Comparison of ENCODE assay signal across 11 cellular contexts in genomic region chr5:76874088-76874581, GRCh38. TPM values are rescaled to one million over a fixed set of nuclear protein-coding genes. Genes with fewer than 3 reads are reported as not detected.
DNase-seq lines count a peak whose midpoint lies in the region; FAIRE-seq and TF ChIP-seq lines count a peak whose summit lies in the region.
"Had no signal": no experiment of that assay in that cellular context is flagged by ENCODE, and none has a peak within 500 bp of the region (broad histone marks: within the 10 kb centered on the region; RNA-seq: fewer than 3 reads in every experiment).

No MANE protein-coding gene starts in this region.

- H3K23ac ChIP-seq in mesenchymal stem cell (ENCODE audit: low read length in 2 of 2), result no peak overlapping the region

- no peak overlapping the region for H3K27ac ChIP-seq in mesenchymal stem cell (ENCODE audit: low read length, poor library complexity, severe bottlenecking)
- H3K27ac ChIP-seq in esophagus muscularis mucosa (replicated peaks in 1 of 4), result no peak overlapping the region

- no peak for TF ChIP-seq CTCF in D721Med (IDR thresholded peaks at IDR 0.05; ENCODE audit: insufficient read depth, missing control alignments)
- TF ChIP-seq CTCF in esophagus muscularis mucosa (IDR thresholded peaks at IDR 0.05), result no peak

- no peaks in the 10 kb centered on the region for H3K79me1 ChIP-seq in mesenchymal stem cell (replicated peaks; ENCODE audit: low read length, poor library complexity, severe bottlenecking)

- DNase-seq in GM12892 (ENCODE audit: insufficient read length) (no peak), M059J (ENCODE audit: low read depth) (peak; percentile 39), NOMO-1 (lab: John Stamatoyannopoulos, UW; ENCODE audit: unreplicated experiment in 2 of 2) (peak; percentile 28 to 66), mesenchymal stem cell (no peak), SK-N-DZ (ENCODE audit: low spot score) (no peak), D721Med (ENCODE audit: insufficient read length, low spot score) (no peak), midbrain (lab: John Stamatoyannopoulos, UW) (no peak), esophagus muscularis mucosa (ENCODE audit: extremely low spot score) (no peak)
- DNase-seq: activated naive CD4-positive, alpha-beta T cell had no signal

- TF ChIP-seq EP300 in esophagus muscularis mucosa (IDR thresholded peaks at IDR 0.05), result no peak

- H2AK5ac ChIP-seq in mesenchymal stem cell (ENCODE audit: low read length, severe bottlenecking), result peak overlapping the region; percentile 83

- H4K8ac ChIP-seq in mesenchymal stem cell (ENCODE audit: low read length), result no peak overlapping the region

- H4K91ac ChIP-seq in mesenchymal stem cell (ENCODE audit: low read length), result no peak overlapping the region

- H3K14ac ChIP-seq in mesenchymal stem cell (ENCODE audit: low read length in 2 of 2), result no peak overlapping the region

- no peak overlapping the region for H3K4ac ChIP-seq in mesenchymal stem cell (ENCODE audit: low read depth in 1 of 2, low read length in 2 of 2)

- H3K4me1 ChIP-seq in mesenchymal stem cell (ENCODE audit: control insufficient read depth, insufficient read depth, low read depth, low read length), result peaks cover 5% of the 10 kb centered on the region
- no peaks in the 10 kb centered on the region for H3K4me1 ChIP-seq in esophagus muscularis mucosa

- H3K9me3 ChIP-seq in mesenchymal stem cell (ENCODE audit: control insufficient read depth, low read length), result no peaks in the 10 kb centered on the region
- H3K9me3 ChIP-seq in esophagus muscularis mucosa, result no peaks in the 10 kb centered on the region

- H3K4me2 ChIP-seq in mesenchymal stem cell (ENCODE audit: low read length, poor library complexity, severe bottlenecking), result no peak overlapping the region

- no peak overlapping the region for H2AFZ ChIP-seq in mesenchymal stem cell (ENCODE audit: low read depth, low read length)

- H3K4me3 ChIP-seq in mesenchymal stem cell (ENCODE audit: insufficient read depth in 1 of 2, low read depth in 1 of 2, low read length in 2 of 2) (no peak overlapping the region), esophagus muscularis mucosa (no peak overlapping the region)

- intact Hi-C loops in esophagus muscularis mucosa (cut with DNase I), result no loop called here

- H3K27me3 ChIP-seq in mesenchymal stem cell (ENCODE audit: control insufficient read depth in 1 of 2, insufficient read depth in 1 of 2, low read length in 2 of 2), result peaks cover 0 to 11% of the 10 kb centered on the region in 2 experiments
- no peaks in the 10 kb centered on the region for H3K27me3 ChIP-seq in esophagus muscularis mucosa

- FAIRE-seq in GM12892 (lab: Jason Lieb, UNC), result peak; percentile 84
- no peak for FAIRE-seq in D721Med (lab: Jason Lieb, UNC)
- FAIRE-seq: endothelial cell of umbilical vein had no signal

- no peak for TF ChIP-seq POLR2A in GM12892 (IDR thresholded peaks at IDR 0.05; ENCODE audit: low read depth, low read length)
- TF ChIP-seq POLR2A in esophagus muscularis mucosa (IDR thresholded peaks at IDR 0.05; ENCODE audit: low read depth), result no peak

- H2BK5ac ChIP-seq in mesenchymal stem cell (ENCODE audit: low read depth, low read length, poor library complexity, severe bottlenecking), result no peak overlapping the region

- no peaks in the 10 kb centered on the region for H3K36me3 ChIP-seq in mesenchymal stem cell (ENCODE audit: control insufficient read depth in 1 of 2, insufficient read depth in 2 of 2, low read depth in 1 of 2, low read length in 2 of 2)
- no peaks in the 10 kb centered on the region for H3K36me3 ChIP-seq in esophagus muscularis mucosa

- no peak overlapping the region for H2BK12ac ChIP-seq in mesenchymal stem cell (ENCODE audit: low read length in 2 of 2)

- H2BK120ac ChIP-seq in mesenchymal stem cell (ENCODE audit: low read depth, low read length), result no peak overlapping the region

- no peak overlapping the region for H3K18ac ChIP-seq in mesenchymal stem cell (ENCODE audit: low read depth in 1 of 2, low read length in 2 of 2)

- WGBS in mesenchymal stem cell, result 84% methylated on average over 2 of the region's 3 CpGs
- 62% methylated on average over 3 of the region's 3 CpGs for whole genome bisulfite sequencing in esophagus muscularis mucosa

- H2BK15ac ChIP-seq in mesenchymal stem cell (ENCODE audit: low read depth, poor library complexity, severe bottlenecking), result no peak overlapping the region

- H3K9ac ChIP-seq in mesenchymal stem cell (ENCODE audit: low read length), result no peak overlapping the region

RNA-seq across cellular contexts. Expression of gene S100Z, which starts 24.3 kb away (rescaled TPM):
- 0.30 TPM for polyA plus RNA-seq in GM12892 (2012; ENCODE audit: missing spikeins)
- total RNA-seq in M059J (2014; rRNA removed; shearing (Covaris generic)), result not detected in 2 replicates
- not detected for polyA plus RNA-seq in mesenchymal stem cell (2013, experiment 1 of 2)
- polyA plus RNA-seq in mesenchymal stem cell (2013, experiment 2 of 2), result not detected
- not detected in 2 replicates for polyA plus RNA-seq in SK-N-DZ (2014; cell fraction: cytosol; rRNA removed)
- not detected in 2 replicates for polyA plus RNA-seq in SK-N-DZ (2014; cell fraction: nucleus; rRNA removed)
- not detected for total RNA-seq in esophagus muscularis mucosa
- total RNA-seq: endothelial cell of umbilical vein, osteocyte had no signal
- polyA plus RNA-seq: endothelial cell of umbilical vein had no signal

RNA-seq across cellular contexts. Expression of gene F2RL1, which starts 55.3 kb away (rescaled TPM):
- polyA plus RNA-seq in GM12892 (2012; ENCODE audit: missing spikeins), result not detected
- total RNA-seq in M059J (2014; rRNA removed; shearing (Covaris generic)), result 118 and 125 TPM in 2 replicates
- polyA plus RNA-seq in mesenchymal stem cell (2013, experiment 1 of 2), result 51.1 TPM
- polyA plus RNA-seq in mesenchymal stem cell (2013, experiment 2 of 2), result 51.8 TPM
- not detected in 2 replicates for polyA plus RNA-seq in SK-N-DZ (2014; cell fraction: cytosol; rRNA removed)
- not detected in 2 replicates for polyA plus RNA-seq in SK-N-DZ (2014; cell fraction: nucleus; rRNA removed)
- total RNA-seq in esophagus muscularis mucosa, result 1 to 10 TPM in 2 of 4 donors, under 1 TPM in 2; 0.26 to 1.3 (median 0.85) TPM

Comparison
In these comparisons a context has a peak if more than half of its experiments do, and no peak if none do; other contexts are left out.
1. DNase-seq: peak in M059J (single experiment) and NOMO-1 (2 of 2); none in GM12892 (single experiment), mesenchymal stem cell (single experiment), SK-N-DZ (single experiment), D721Med (single experiment), midbrain (single experiment) and esophagus muscularis mucosa (single experiment).
2. RNA of gene F2RL1, which starts 55.3 kb away (total RNA-seq): 118 to 125 TPM in M059J; 0.26 to 1.3 TPM in esophagus muscularis mucosa; every median in the first group is over 10 times any median in the second.